Comparison of ENCODE assay signal across 30 cellular contexts in the genomic region with DNA sequence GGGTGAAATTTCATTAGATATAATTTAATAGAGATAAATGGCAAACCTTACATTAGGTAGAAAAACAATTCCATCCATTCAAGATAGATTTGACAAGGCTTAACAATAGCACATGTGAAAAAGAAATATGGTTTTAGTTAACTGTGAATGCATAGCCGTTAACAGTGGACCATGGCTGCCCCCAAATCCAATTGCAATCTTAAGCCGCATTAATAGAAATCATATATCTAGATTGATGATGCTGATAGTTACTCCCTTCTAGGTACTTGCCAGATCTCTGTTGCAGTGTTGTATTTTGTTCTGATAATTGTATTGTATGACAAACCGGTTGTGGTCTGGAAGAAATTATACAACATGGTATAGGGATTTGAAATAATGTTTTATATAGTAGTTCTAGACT.
"Had no signal": no experiment of that assay in that cellular context is flagged by ENCODE, and none has a peak within 500 bp of the region (broad histone marks: within the 10 kb centered on the region; RNA-seq: fewer than 3 reads in every experiment).

No MANE protein-coding gene starts in this region.

- H3K4me3 ChIP-seq: ascending aorta, cardiac muscle cell had no signal

- H3K27ac ChIP-seq: ascending aorta, cardiac muscle cell, WERI-Rb-1 had no signal

- ATAC-seq: activated CD4-positive, alpha-beta T cell treated with anti-CD3 and anti-CD28 coated beads for 36 hours; activated CD4-positive, CD25-positive, alpha-beta regulatory T cell treated with anti-CD3 and anti-CD28 coated beads, Interleukin-2, amount 50 U/mL, for 24 hours; activated CD8-positive, alpha-beta memory T cell treated with anti-CD3 and anti-CD28 coated beads, Interleukin-2, amount 10 ng/mL, durations not matched to agents 7 days and 5 days; activated CD8-positive, alpha-beta T cell treated with anti-CD3 and anti-CD28 coated beads, Interleukin-2, amount 10 ng/mL, durations not matched to agents 7 days and 5 days; activated naive CD8-positive, alpha-beta T cell treated with anti-CD3 and anti-CD28 coated beads, Interleukin-2, amount 50 U/mL, for 24 hours; WTC11 had no signal

- H3K27me3 ChIP-seq: ascending aorta, cardiac muscle cell had no signal

- H3K9me3 ChIP-seq: ascending aorta had no signal

- DNase-seq: activated CD4-positive, alpha-beta memory T cell treated with anti-CD3 and anti-CD28 coated beads, Interleukin-2, amount 10 ng/mL, durations not matched to agents 7 days and 5 days; activated CD4-positive, alpha-beta T cell treated with anti-CD3 and anti-CD28 coated beads for 1 hour; activated CD4-positive, alpha-beta T cell treated with anti-CD3 and anti-CD28 coated beads for 36 hours; activated CD4-positive, alpha-beta T cell treated with anti-CD3 and anti-CD28 coated beads for 48 hours; activated CD4-positive, alpha-beta T cell treated with anti-CD3 and anti-CD28 coated beads, Interleukin-2, amount 10 ng/mL, durations not matched to agents 7 days and 5 days; activated CD4-positive, alpha-beta T cell treated with anti-CD3 and anti-CD28 coated beads, Interleukin-2, amount 50 U/mL, for 48 hours; activated CD4-positive, CD25-positive, alpha-beta regulatory T cell; activated CD8-positive, alpha-beta memory T cell treated with anti-CD3 and anti-CD28 coated beads for 24 hours; activated CD8-positive, alpha-beta memory T cell treated with anti-CD3 and anti-CD28 coated beads, Interleukin-2, amount 10 ng/mL, durations not matched to agents 7 days and 5 days; activated CD8-positive, alpha-beta memory T cell treated with anti-CD3 and anti-CD28 coated beads, Interleukin-2, amount 50 U/mL, for 48 hours; activated CD8-positive, alpha-beta T cell treated with anti-CD3 and anti-CD28 coated beads, Interleukin-2, amount 10 ng/mL, durations not matched to agents 7 days and 5 days; activated effector memory CD4-positive, alpha-beta T cell treated with Interleukin-2 at 50 U/mL for 16 hours; activated gamma-delta T cell; activated naive CD4-positive, alpha-beta T cell treated with anti-CD3 and anti-CD28 coated beads, Interleukin-2, amount 10 ng/mL, durations not matched to agents 7 days and 5 days; activated naive CD4-positive, alpha-beta T cell treated with Interleukin-2 at 50 U/mL for 16 hours; activated naive CD8-positive, alpha-beta T cell treated with anti-CD3 and anti-CD28 coated beads, Interleukin-2, amount 10 ng/mL, durations not matched to agents 7 days and 5 days; activated naive CD8-positive, alpha-beta T cell treated with anti-CD3 and anti-CD28 coated beads, Interleukin-2, amount 50 U/mL, for 24 hours; activated T-cell treated with anti-CD3 and anti-CD28 coated beads, Interleukin-2, amount 50 U/mL, for 24 hours; activated T-cell treated with anti-CD3 and anti-CD28 coated beads, Interleukin-2, amount 50 U/mL, for 48 hours; amygdala; anterior cingulate cortex; caudate nucleus; cerebellar nuclear complex; T-helper 2 cell; T-helper 9 cell; WERI-Rb-1 had no signal

- H3K36me3 ChIP-seq: cardiac muscle cell had no signal

- H3K4me1 ChIP-seq: ascending aorta had no signal
